1 cellular context compared by ENCODE assay signal in genomic region chr6:142907017-142907470, GRCh38.
TF ChIP-seq lines count a peak whose summit lies in the region.

No MANE protein-coding gene starts in this region.

TF ChIP-seq in WTC11, 78 proteins besides CTCF, POLR2A, EP300 and RAD21 (continued from another document):
- no peak for TF ChIP-seq PRRX2 (CRISPR knock-in tag; IDR thresholded peaks at IDR 0.05)
- TF ChIP-seq NR1H2 (CRISPR knock-in tag; IDR thresholded peaks at IDR 0.05) = no peak
